9 cellular contexts compared by ENCODE assay signal in the genomic region with DNA sequence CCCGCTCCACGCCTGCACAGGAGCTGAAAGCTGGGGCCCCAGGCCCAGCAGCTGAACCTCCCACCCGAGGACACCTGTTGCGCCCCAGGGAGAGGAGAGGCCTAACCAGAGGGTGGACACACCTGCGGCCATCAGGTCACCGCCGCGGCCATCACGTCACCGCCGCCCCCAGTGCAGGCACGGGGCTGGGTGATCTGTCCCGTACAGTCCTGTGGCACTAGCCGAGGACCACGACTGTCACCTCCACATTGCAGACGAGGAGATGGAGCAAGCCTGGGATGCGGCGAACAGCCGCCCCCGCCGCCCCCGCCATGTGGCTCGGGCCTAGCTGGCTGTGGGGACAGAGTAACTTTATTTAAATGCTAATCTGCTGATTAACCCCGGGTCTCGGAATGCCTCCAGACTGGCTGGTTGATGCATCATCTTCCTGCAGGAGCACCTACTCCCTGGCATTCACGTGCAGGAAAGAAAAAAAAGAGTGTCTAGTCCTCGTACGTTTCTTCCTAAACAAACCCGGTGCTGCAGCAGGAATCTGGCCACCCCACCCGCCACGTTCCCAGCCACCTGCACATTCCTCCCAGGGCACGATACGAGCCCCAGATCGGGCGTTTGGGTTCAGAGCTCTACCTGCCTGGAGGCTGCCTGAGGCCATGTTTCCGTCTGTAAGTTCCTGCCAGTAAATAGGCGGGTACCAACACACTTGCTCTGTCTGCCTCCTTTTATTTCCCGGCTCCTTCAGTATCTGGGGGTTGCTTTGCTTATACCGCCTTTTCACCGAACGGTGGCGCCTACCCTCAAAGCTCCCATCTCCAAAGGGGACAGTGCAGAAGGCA. TPM values are rescaled to one million over a fixed set of nuclear protein-coding genes. Genes with fewer than 3 reads are reported as not detected.
DNase-seq lines count a peak whose midpoint lies in the region; ATAC-seq and TF ChIP-seq lines count a peak whose summit lies in the region.
"Had no signal": no experiment of that assay in that cellular context is flagged by ENCODE, and none has a peak within 500 bp of the region (broad histone marks: within the 10 kb centered on the region; RNA-seq: fewer than 3 reads in every experiment).

No MANE protein-coding gene starts in this region.

- CTCF ChIA-PET in A673 (lab: Charles Lee) (interaction anchor here (0.5 to 1.4 kb wide), 3 partner anchors 16 to 270 kb away, joined by 3 to 9 read pairs (median 3); no protein-coding TSS in a partner anchor), HEK293T (lab: Yijun Ruan, JAX) (interaction anchor here (0.7 to 1.8 kb wide), 5 partner anchors 18 to 376 kb away, joined by 3 to 7 read pairs (median 5); no protein-coding TSS in a partner anchor)

- H3K4me3 ChIP-seq in A673 (ENCODE audit: low read depth, low read length, poor library complexity, severe bottlenecking) (no peak overlapping the region), astrocyte of the cerebellum (ENCODE audit: low read depth, low read length) (no peak overlapping the region)

- intact Hi-C loops in A673 (cut with micrococcal nuclease; ENCODE audit: unreplicated experiment), result loop anchor here (10.0 kb wide), 1 partner anchor 460 kb away; the partner anchor contains the start of gene ZNF778

- peak; percentile 56 for DNase-seq in A673 (ENCODE audit: low spot score)
- DNase-seq in HEK293T (ENCODE audit: extremely low spot score), result peak; percentile 42
- DNase-seq in astrocyte of the cerebellum (ENCODE audit: low read depth), result no peak
- DNase-seq in iPS-NIHi7 (ENCODE audit: extremely low spot score), result peak; percentile 76
- no peak for DNase-seq in Ammon's horn (ENCODE audit: low spot score)
- no peak for DNase-seq in NCI-H146 treated with DMSO at 0.1 percent for 48 hours (lab: John Stamatoyannopoulos, UW; ENCODE audit: unreplicated experiment)
- DNase-seq: NCI-H446 treated with DMSO at 0.1 percent for 48 hours had no signal

- TF ChIP-seq CTCF in A673 (conservative IDR thresholded peaks at IDR 0.05; ENCODE audit: low read depth, low read length), result peak; percentile 64
- peak; percentile 70 for TF ChIP-seq CTCF in astrocyte of the cerebellum (IDR thresholded peaks at IDR 0.05; ENCODE audit: low read depth, low read length, missing control alignments)

- H3K4me1 ChIP-seq in A673 (ENCODE audit: insufficient read depth, low read length, poor library complexity, severe bottlenecking), result no peaks in the 10 kb centered on the region

- no TSS peak for BruUV-seq in A673 (replicated peaks; lab: Mats Ljungman, UMichigan)

- no peaks in the 10 kb centered on the region for H3K27me3 ChIP-seq in A673 (replicated peaks; ENCODE audit: insufficient read depth, low read depth, low read length, poor library complexity)

- no peaks in the 10 kb centered on the region for H3K9me3 ChIP-seq in A673 (ENCODE audit: low read depth, low read length, poor library complexity, severe bottlenecking)

- ATAC-seq in HG03354 (IDR thresholded peaks at IDR 0.05; ENCODE audit: poor library complexity, severe bottlenecking, unreplicated experiment) (no peak), HG02588 (IDR thresholded peaks at IDR 0.05; ENCODE audit: unreplicated experiment) (no peak)

- H3K36me3 ChIP-seq in A673 (ENCODE audit: insufficient read depth, low read length, poor library complexity, severe bottlenecking), result no peaks in the 10 kb centered on the region

- POLR2A ChIA-PET in A673 (lab: Charles Lee; ENCODE audit: low non-redundant PET) (no interaction called here), HEK293T (lab: Yijun Ruan, JAX) (interaction anchor here (1.0 to 1.8 kb wide), 3 partner anchors 9 to 54 kb away, joined by 3 to 7 read pairs (median 3); no protein-coding TSS in a partner anchor)

- in situ Hi-C loops in astrocyte of the cerebellum (cut with HindIII; ENCODE audit: low sequenced_read_pairs), result loop anchor here (10.0 to 25.0 kb wide), 3 partner anchors 107 to 450 kb away; partner anchors contain the start of genes GALNS, PABPN1L, SLC22A31 and TRAPPC2L

- H3K27ac ChIP-seq in A673 (ENCODE audit: low read depth, low read length, poor library complexity, severe bottlenecking), result no peak overlapping the region

TF ChIP-seq in HEK293T, 16 proteins besides CTCF, POLR2A, EP300 and RAD21:
- TF ChIP-seq TARDBP (IDR thresholded peaks at IDR 0.05) (no peak), HDGF (IDR thresholded peaks at IDR 0.05; ENCODE audit: borderline replicate concordance) (no peak), CTBP1 (IDR thresholded peaks at IDR 0.05; ENCODE audit: borderline replicate concordance) (no peak), SUZ12 (IDR thresholded peaks at IDR 0.05) (no peak), L3MBTL2 (conservative IDR thresholded peaks at IDR 0.05) (no peak), FOXM1 (IDR thresholded peaks at IDR 0.05; ENCODE audit: borderline replicate concordance) (no peak), SP1 (IDR thresholded peaks at IDR 0.05) (no peak), FOXA1 (IDR thresholded peaks at IDR 0.05) (no peak)

RNA-seq across cellular contexts. Expression of gene PIEZO1, which starts 29.9 kb away (rescaled TPM):
- 174 and 182 TPM in 2 replicates for total RNA-seq in A673 (2021)

RNA-seq across cellular contexts. Expression of gene CDT1, which starts 48.5 kb away (rescaled TPM):
- total RNA-seq in A673 (2021), result 103 TPM in 2 replicates

RNA-seq across cellular contexts. Expression of gene CTU2, which starts 48.8 kb away (rescaled TPM):
- 45.0 and 47.5 TPM in 2 replicates for total RNA-seq in A673 (2021)

RNA-seq across cellular contexts. Expression of gene RNF166, which starts 48.9 kb away (rescaled TPM):
- 32.3 and 36.3 TPM in 2 replicates for total RNA-seq in A673 (2021)

RNA-seq across cellular contexts. Expression of gene APRT, which starts 56.6 kb away (rescaled TPM):
- 129 and 134 TPM in 2 replicates for total RNA-seq in A673 (2021)

Comparison
In these comparisons a context has a peak if more than half of its experiments do, and no peak if none do; other contexts are left out.
1. DNase-seq: peak in A673 (single experiment), HEK293T (single experiment) and iPS-NIHi7 (single experiment); none in astrocyte of the cerebellum (single experiment), Ammon's horn (single experiment) and NCI-H146 treated with DMSO at 0.1 percent for 48 hours (single experiment).